In the genomic region with DNA sequence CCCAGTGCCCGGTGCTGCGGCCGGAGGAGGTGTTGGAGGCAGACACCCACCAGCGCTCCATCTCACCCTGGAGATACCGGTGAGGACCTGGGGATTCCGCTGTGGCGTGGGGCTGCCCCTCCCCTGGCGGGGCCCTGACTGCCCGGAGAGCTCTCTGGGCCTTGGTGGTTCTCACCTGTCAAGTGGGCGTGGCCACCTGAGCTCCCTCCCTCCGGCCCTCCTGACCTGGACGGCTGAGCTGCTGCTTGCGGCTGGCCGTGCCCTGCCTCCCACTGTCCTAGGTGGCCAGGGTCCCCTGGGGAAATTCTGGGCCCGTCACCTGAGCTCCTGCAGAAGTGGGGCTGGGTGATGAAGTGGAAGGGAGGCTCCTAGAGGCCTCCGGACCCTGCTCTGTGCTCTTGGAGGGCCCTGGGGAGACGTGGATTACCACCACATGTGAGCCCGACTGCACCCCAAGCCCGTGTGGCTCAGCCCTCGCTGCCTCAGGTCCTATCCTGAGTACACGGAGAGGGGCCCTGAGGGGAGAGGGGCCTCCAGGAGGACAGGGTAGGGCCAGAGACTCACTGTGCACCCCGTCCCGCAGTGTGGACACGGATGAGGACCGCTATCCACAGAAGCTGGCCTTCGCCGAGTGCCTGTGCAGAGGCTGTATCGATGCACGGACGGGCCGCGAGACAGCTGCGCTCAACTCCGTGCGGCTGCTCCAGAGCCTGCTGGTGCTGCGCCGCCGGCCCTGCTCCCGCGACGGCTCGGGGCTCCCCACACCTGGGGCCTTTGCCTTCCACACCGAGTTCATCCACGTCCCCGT, we compare ENCODE assay signal across 10 cellular contexts. TPM values are rescaled to one million over a fixed set of nuclear protein-coding genes. Genes with fewer than 3 reads are reported as not detected.
A peak's percentile ranks its signal among the peaks of the same experiment; 100 is the strongest.
DNase-seq lines count a peak whose midpoint lies in the region; ATAC-seq and TF ChIP-seq lines count a peak whose summit lies in the region.
"Had no signal": no experiment of that assay in that cellular context is flagged by ENCODE, and none has a peak within 500 bp of the region (broad histone marks: within the 10 kb centered on the region; RNA-seq: fewer than 3 reads in every experiment).

No MANE protein-coding gene starts in this region.

- H3K9me3 ChIP-seq in DOHH2 (ENCODE audit: control insufficient read depth, insufficient read depth, low read length), result 0 out of 2 replicates have a peak, but pooled peaks cover 3% of the 10 kb centered on the region
- H3K9me3 ChIP-seq in SJCRH30 (replicated peaks), result no peaks in the 10 kb centered on the region
- H3K9me3 ChIP-seq: esophagus muscularis mucosa had no signal

- H3K4me1 ChIP-seq in DOHH2 (ENCODE audit: control insufficient read depth, low read length), result peaks cover 65% of the 10 kb centered on the region
- H3K4me1 ChIP-seq in SJCRH30, result peaks cover 7% of the 10 kb centered on the region; the same call in 1 of the 2 replicates

- H3F3A ChIP-seq in DOHH2 (ENCODE audit: control insufficient read depth, insufficient read depth), result peaks cover 14% of the 10 kb centered on the region

- H3K4me3 ChIP-seq in DOHH2 (ENCODE audit: low read length) (0 out of 2 replicates have a peak overlapping the region, but pooled peaks have one; percentile 14), SJCRH30 (no peak overlapping the region)
- H3K4me3 ChIP-seq: esophagus muscularis mucosa had no signal

- peak overlapping the region; percentile 50 for H3K4me2 ChIP-seq in DOHH2 (ENCODE audit: low read length)

- ATAC-seq in left colon (peak; percentile 65), HG02610 (IDR thresholded peaks at IDR 0.05; ENCODE audit: unreplicated experiment) (no peak), GM18502 (IDR thresholded peaks at IDR 0.05; ENCODE audit: poor library complexity, unreplicated experiment) (no peak), GM18520 (IDR thresholded peaks at IDR 0.05; ENCODE audit: unreplicated experiment) (no peak)

- intact Hi-C loops in left colon (cut with DNase I, micrococcal nuclease) (no loop called here), posterior vena cava (cut with DNase I) (no loop called here)

- no peak for TF ChIP-seq CTCF in DOHH2 (IDR thresholded peaks at IDR 0.05; ENCODE audit: low read depth, low read length, poor library complexity, severe bottlenecking)

- H3K36me3 ChIP-seq in DOHH2 (ENCODE audit: control insufficient read depth, low read length) (peaks cover 17% of the 10 kb centered on the region), SJCRH30 (no peaks in the 10 kb centered on the region)

- DNase-seq in ACHN (peak; percentile 24), SJCRH30 (peak; percentile 22 to 43), left colon (peak; percentile 82 to 85), posterior vena cava (ENCODE audit: low spot score) (no peak)
- DNase-seq: CD4-positive, alpha-beta memory T cell had no signal

- H3K27me3 ChIP-seq in DOHH2 (ENCODE audit: control insufficient read depth, low read length), result peaks cover 35% of the 10 kb centered on the region
- peaks cover 13% of the 10 kb centered on the region for H3K27me3 ChIP-seq in SJCRH30

- H3K27ac ChIP-seq in DOHH2 (ENCODE audit: low read depth, low read length) (peak overlapping the region; percentile 25), SJCRH30 (no peak overlapping the region)
- H3K27ac ChIP-seq: esophagus muscularis mucosa had no signal

- H4K20me1 ChIP-seq in DOHH2 (ENCODE audit: control insufficient read depth, insufficient read depth, low read depth, low read length), result peaks cover 8% of the 10 kb centered on the region; the same call in 1 of the 2 replicates

- H3K9me2 ChIP-seq in DOHH2 (replicated peaks; ENCODE audit: control insufficient read depth, low read length), result no peaks in the 10 kb centered on the region

- in situ Hi-C loops in ACHN (cut with HindIII; ENCODE audit: low pct_ligation_motif_present, low pct_unique_long_range_greater_than_20kb, low sequenced_read_pairs), result no loop called here

- H3K79me2 ChIP-seq in DOHH2 (ENCODE audit: control insufficient read depth, low read length), result no peaks in the 10 kb centered on the region

RNA-seq across cellular contexts. Expression of a gene that starts 1.1 kb away (rescaled TPM):
- total RNA-seq in SJCRH30 (2014; rRNA removed; shearing (Covaris generic)), result not detected in 2 replicates
- not detected for total RNA-seq in left colon
- not detected for total RNA-seq in posterior vena cava
- total RNA-seq: esophagus muscularis mucosa had no signal

RNA-seq across cellular contexts. Expression of a gene that starts 11.4 kb away (rescaled TPM):
- 0.24 and 0.76 TPM in 2 replicates for total RNA-seq in SJCRH30 (2014; rRNA removed; shearing (Covaris generic))
- total RNA-seq in left colon (100 to 1,000 TPM; 277 to 382 TPM), posterior vena cava (100 to 1,000 TPM in 1 of 2 donors, 10 to 100 TPM in 1; 71.4 to 168 TPM)

RNA-seq across cellular contexts. Expression of a gene that starts 23.5 kb away (rescaled TPM):
- 12.6 and 21.0 TPM in 2 replicates for total RNA-seq in SJCRH30 (2014; rRNA removed; shearing (Covaris generic))
- 100 to 1,000 TPM in 1 of 2 donors, 10 to 100 TPM in 1; 74.3 to 191 TPM for total RNA-seq in left colon
- total RNA-seq in posterior vena cava, result 10 to 100 TPM; 21.6 to 22.6 TPM

RNA-seq across cellular contexts. Expression of a gene that starts 46.9 kb away (rescaled TPM):
- total RNA-seq in SJCRH30 (2014; rRNA removed; shearing (Covaris generic)), result 0.47 and 0.56 TPM in 2 replicates
- total RNA-seq in left colon, result under 1 TPM; 0.15 to 0.92 TPM
- total RNA-seq in posterior vena cava, result under 1 TPM; 0.43 to 0.56 TPM

Comparison
In these comparisons a context has a peak if more than half of its experiments do, and no peak if none do; other contexts are left out.
1. RNA of a gene that starts 11.4 kb away (total RNA-seq): 277 to 382 TPM in left colon and 71.4 to 168 TPM in posterior vena cava; 0.24 to 0.76 TPM in SJCRH30; every median in the first group is over 10 times any median in the second.